Comparison of ENCODE assay signal across 8 cellular contexts in the genomic region with DNA sequence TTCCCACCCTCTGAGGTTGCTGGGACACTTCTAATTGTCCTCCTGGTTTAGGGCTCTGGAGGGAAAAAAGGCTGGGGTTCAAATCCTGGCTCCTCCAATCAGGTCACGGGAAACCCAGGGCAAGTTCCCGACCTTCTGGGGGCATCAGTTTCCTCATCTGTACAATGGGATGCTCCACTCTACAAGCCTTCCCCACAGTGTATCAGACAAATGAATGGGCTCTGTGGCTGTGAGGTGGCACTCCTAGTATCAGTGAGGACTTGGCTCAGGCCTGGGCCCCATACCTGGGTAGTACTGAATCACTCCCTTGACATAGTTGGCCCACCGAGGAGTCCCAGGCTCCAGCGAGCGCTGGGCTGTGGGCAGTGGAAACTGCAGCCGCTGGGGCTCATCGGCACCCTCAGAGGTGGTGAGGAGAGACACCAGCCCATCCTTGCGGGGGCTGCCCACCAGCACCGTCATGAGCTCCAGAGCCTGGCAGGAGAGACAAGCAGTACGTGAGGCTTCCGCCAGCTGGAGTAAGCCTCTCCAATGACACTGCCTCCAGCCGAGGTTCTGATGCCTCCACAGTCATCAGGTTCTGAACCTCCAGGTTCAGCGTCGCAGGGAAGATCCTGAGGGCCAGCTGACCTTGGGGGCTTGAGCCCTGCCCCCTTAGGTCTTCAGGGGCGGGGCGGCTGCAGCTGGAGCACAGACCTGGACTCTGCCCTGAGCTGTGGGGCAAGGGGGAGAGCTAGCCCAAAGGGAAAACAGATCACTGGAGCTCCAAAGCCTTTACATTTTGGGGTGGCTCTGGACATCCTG. TPM values are rescaled to one million over a fixed set of nuclear protein-coding genes. Genes with fewer than 3 reads are reported as not detected.
A peak's percentile ranks its signal among the peaks of the same experiment; 100 is the strongest.
DNase-seq lines count a peak whose midpoint lies in the region; ATAC-seq and TF ChIP-seq lines count a peak whose summit lies in the region.

No MANE protein-coding gene starts in this region.

- in situ Hi-C loops in astrocyte of the spinal cord (cut with HindIII; ENCODE audit: low sequenced_read_pairs) (no loop called here), transverse colon (cut with MboI; ENCODE audit: low pct_ligation_motif_present in 1 of 4, low pct_unique_long_range_greater_than_20kb in 1 of 4, low sequenced_read_pairs in 3 of 4) (loop anchor here in 1 of 4 donors (25.0 kb wide), 1 partner anchor 123 kb away; the partner anchor contains the start of genes TRIM47 and TRIM65)

- ATAC-seq in right lobe of liver: peak; percentile 37 to 65 (median 53)
- no peak for ATAC-seq in GM21367 (IDR thresholded peaks at IDR 0.05; ENCODE audit: unreplicated experiment)

- H3K9me3 ChIP-seq in right lobe of liver (no peaks in the 10 kb centered on the region), transverse colon (no peaks in the 10 kb centered on the region)

- intact Hi-C loops in right lobe of liver (cut with DNase I): no loop called here
- intact Hi-C loops in transverse colon (cut with DNase I; ENCODE audit: low total_unique reads): loop anchor here (10.0 kb wide), 1 partner anchor 1329 kb away; the partner anchor contains the start of gene GPRC5C

- H3K27me3 Mint-ChIP-seq in activated T-cell treated with anti-CD3 and anti-CD28 coated beads, Interleukin-2, amount 50 U/mL, for 24 hours: no peaks in the 10 kb centered on the region

- 38% methylated on average over 6 of the region's 16 CpGs for WGBS in right lobe of liver (ENCODE audit: insufficient coverage, low coverage, low lambda C conversion rate, missing lambda C conversion rate)
- WGBS in transverse colon (ENCODE audit: low coverage in 1 of 2), 2 donors: 72% methylated on average over 10 of the region's 16 CpGs; no CpG with 5 or more reads in 1 of the 2 donors

- no peak for TF ChIP-seq POLR2A in right lobe of liver (IDR thresholded peaks at IDR 0.05)
- no peak for TF ChIP-seq POLR2A in transverse colon (IDR thresholded peaks at IDR 0.05)

- H3K9me3 Mint-ChIP-seq in activated T-cell treated with anti-CD3 and anti-CD28 coated beads, Interleukin-2, amount 50 U/mL, for 24 hours: no peaks in the 10 kb centered on the region

- H3K4me3 Mint-ChIP-seq in activated T-cell treated with anti-CD3 and anti-CD28 coated beads, Interleukin-2, amount 50 U/mL, for 24 hours: peak overlapping the region; percentile 82

- H3K4me1 ChIP-seq in right lobe of liver (peaks cover 0 to 14% (median 4%) of the 10 kb centered on the region in 4 donors), transverse colon (peaks cover 6 to 21% (median 12%) of the 10 kb centered on the region in 4 donors)

- no peak for TF ChIP-seq EP300 in transverse colon (IDR thresholded peaks at IDR 0.05; ENCODE audit: low read depth)

- H3K4me1 Mint-ChIP-seq in activated T-cell treated with anti-CD3 and anti-CD28 coated beads, Interleukin-2, amount 50 U/mL, for 24 hours (ENCODE audit: low read depth): peaks cover 21% of the 10 kb centered on the region

- H3K27ac Mint-ChIP-seq in activated T-cell treated with anti-CD3 and anti-CD28 coated beads, Interleukin-2, amount 50 U/mL, for 24 hours: peak overlapping the region; percentile 55

- peaks cover 20% of the 10 kb centered on the region for H3K36me3 Mint-ChIP-seq in activated T-cell treated with anti-CD3 and anti-CD28 coated beads, Interleukin-2, amount 50 U/mL, for 24 hours (ENCODE audit: low read depth)

- peak overlapping the region; percentile 53 for H3K4me3 ChIP-seq in astrocyte of the spinal cord (ENCODE audit: low read depth, low read length)
- peak overlapping the region; percentile 72 to 82 (median 74) for H3K4me3 ChIP-seq in right lobe of liver
- H3K4me3 ChIP-seq in transverse colon: peak overlapping the region in 3 of 4 donors; percentile 52 to 67 (median 58)

- TF ChIP-seq CTCF in astrocyte of the spinal cord (IDR thresholded peaks at IDR 0.05; ENCODE audit: low read depth, low read length) (no peak), right lobe of liver (IDR thresholded peaks at IDR 0.05) (no peak), transverse colon (IDR thresholded peaks at IDR 0.05) (no peak)

- DNase-seq in activated T-cell treated with anti-CD3 and anti-CD28 coated beads, Interleukin-2, amount 50 U/mL, for 24 hours: no peak
- DNase-seq in activated T-cell treated with anti-CD3 and anti-CD28 coated beads, Interleukin-2, amount 50 U/mL, for 1 hour: no peak
- DNase-seq in astrocyte of the spinal cord (ENCODE audit: low read depth, low spot score): no peak
- peak; percentile 46 to 67 (median 59) for DNase-seq in right lobe of liver
- no peak for DNase-seq in transverse colon
- no peak for DNase-seq in NCI-H345 (lab: John Stamatoyannopoulos, UW)
- DNase-seq in A172 (ENCODE audit: low spot score): no peak

- H3K27ac ChIP-seq in right lobe of liver: peak overlapping the region; percentile 66 to 84 (median 72)
- peak overlapping the region; percentile 85 to 89 (median 88) for H3K27ac ChIP-seq in transverse colon

- H3K27me3 ChIP-seq in right lobe of liver (no peaks in the 10 kb centered on the region), transverse colon (no peaks in the 10 kb centered on the region)

- H3K36me3 ChIP-seq in right lobe of liver (no peaks in the 10 kb centered on the region), transverse colon (no peaks in the 10 kb centered on the region)

RNA-seq across cellular contexts. Expression of gene GALK1, which starts 1.2 kb away (rescaled TPM):
- total RNA-seq in right lobe of liver: 10 to 100 TPM; 38.6 to 87.4 (median 76.9) TPM
- total RNA-seq in transverse colon: 100 to 1,000 TPM in 1 of 4 donors, 10 to 100 TPM in 1, 1 to 10 TPM in 2; 9.3 to 116 (median 30.9) TPM
- total RNA-seq in A172 (2014; rRNA removed; shearing (Covaris generic)): 72.7 and 87.5 TPM in 2 replicates

RNA-seq across cellular contexts. Expression of gene UNK, which starts 20.8 kb away (rescaled TPM):
- total RNA-seq in right lobe of liver (10 to 100 TPM in 4 of 6 experiments, 1 to 10 TPM in 2; 5.8 to 29.2 (median 11.1) TPM), transverse colon (10 to 100 TPM; 24.0 to 99.1 (median 63.1) TPM)
- 52.7 and 64.4 TPM in 2 replicates for total RNA-seq in A172 (2014; rRNA removed; shearing (Covaris generic))

RNA-seq across cellular contexts. Expression of gene ITGB4, which starts 42.6 kb away (rescaled TPM):
- total RNA-seq in right lobe of liver (1 to 10 TPM in 5 of 6 experiments, under 1 TPM in 1; 0.92 to 4.1 (median 2.0) TPM), transverse colon (100 to 1,000 TPM; 196 to 323 (median 229) TPM)
- total RNA-seq in A172 (2014; rRNA removed; shearing (Covaris generic)): 15.0 and 15.2 TPM in 2 replicates

Comparison
In these comparisons a context has a peak if more than half of its experiments do, and no peak if none do; other contexts are left out.
1. DNase-seq: peak in right lobe of liver (3 of 3); none in activated T-cell treated with anti-CD3 and anti-CD28 coated beads, Interleukin-2, amount 50 U/mL, for 24 hours (single experiment), activated T-cell treated with anti-CD3 and anti-CD28 coated beads, Interleukin-2, amount 50 U/mL, for 1 hour (single experiment), astrocyte of the spinal cord (single experiment), transverse colon (single experiment), NCI-H345 (single experiment) and A172 (single experiment).
2. RNA of gene ITGB4, which starts 42.6 kb away (total RNA-seq): 196 to 323 TPM in transverse colon; 15.0 to 15.2 TPM in A172 and 0.92 to 4.1 TPM in right lobe of liver; every median in the first group is over 10 times any median in the second.
3. Peak in every context shown above with its lines, with median percentiles within 50 percentile points of each other: H3K4me3 ChIP-seq.